ENCODE assay signal across 21 cellular contexts in genomic region chr3:105139851-105140560, GRCh38.
DNase-seq lines count a peak whose midpoint lies in the region; ATAC-seq and TF ChIP-seq lines count a peak whose summit lies in the region.
"Had no signal": no experiment of that assay in that cellular context is flagged by ENCODE, and none has a peak within 500 bp of the region (broad histone marks: within the 10 kb centered on the region; RNA-seq: fewer than 3 reads in every experiment).

No MANE protein-coding gene starts in this region.

- no peaks in the 10 kb centered on the region for H3K36me3 ChIP-seq in left lung
- H3K36me3 ChIP-seq in colonic mucosa = no peaks in the 10 kb centered on the region
- H3K36me3 ChIP-seq: BLaER1, cardiac muscle cell, right lobe of liver had no signal

- TF ChIP-seq CTCF in C4-2B (conservative IDR thresholded peaks at IDR 0.05) (no peak), left lung (IDR thresholded peaks at IDR 0.05) (no peak), colonic mucosa (IDR thresholded peaks at IDR 0.05) (no peak), GM10266 (IDR thresholded peaks at IDR 0.05; ENCODE audit: control insufficient read depth, insufficient read depth, low read depth, missing control alignments) (no peak)

- H3K27ac ChIP-seq in C4-2B (peak overlapping the region; percentile 62), left lung (peak overlapping the region; percentile 48 to 49), colonic mucosa (no peak overlapping the region)
- H3K27ac ChIP-seq: A549, BLaER1, cardiac muscle cell, dorsolateral prefrontal cortex, right lobe of liver had no signal

- H3K4me3 ChIP-seq in left lung = no peak overlapping the region
- H3K4me3 ChIP-seq in colonic mucosa = no peak overlapping the region
- H3K4me3 ChIP-seq: A549, BLaER1, cardiac muscle cell, dorsolateral prefrontal cortex, right lobe of liver had no signal

- intact Hi-C loops in left lung (cut with DNase I) = no loop called here
- intact Hi-C loops in colonic mucosa (cut with DNase I) = no loop called here

- H3K9ac ChIP-seq in colonic mucosa (ENCODE audit: low read depth in 2 of 2, low read length in 2 of 2) = no peak overlapping the region
- H3K9ac ChIP-seq: BLaER1 had no signal

- H3K4me1 ChIP-seq in left lung (peaks cover 0 to 7% of the 10 kb centered on the region in 2 donors), colonic mucosa (no peaks in the 10 kb centered on the region)
- H3K4me1 ChIP-seq: A549, BLaER1 had no signal

- DNase-seq in KG1 (lab: John Stamatoyannopoulos, UW) (peak; percentile 44), SIG-M5 (lab: John Stamatoyannopoulos, UW) (peak; percentile 70), left lung (peak; percentile 34 to 46), colonic mucosa (no peak), NCI-H526 (lab: John Stamatoyannopoulos, UW) (no peak), GM10266 (ENCODE audit: extremely low spot score) (no peak), iPS-NIHi7 (ENCODE audit: extremely low spot score) (no peak)
- DNase-seq: activated CD4-positive, alpha-beta T cell treated with anti-CD3 and anti-CD28 coated beads for 48 hours; activated naive CD4-positive, alpha-beta T cell treated with anti-CD3 and anti-CD28 coated beads, Interleukin-2, amount 50 U/mL, for 16 hours; anterior cingulate cortex; DMS 273 treated with DMSO at 0.1 percent for 48 hours; dorsolateral prefrontal cortex; NCI-H146; NCI-H524 treated with DMSO at 0.1 percent for 48 hours; stimulated activated CD8-positive, alpha-beta memory T cell treated with anti-CD3 and anti-CD28 coated beads, Interleukin-4, amount 100 ng/mL, for 48 hours had no signal

- H3K27me3 ChIP-seq in left lung (no peaks in the 10 kb centered on the region), colonic mucosa (no peaks in the 10 kb centered on the region)
- H3K27me3 ChIP-seq: BLaER1, cardiac muscle cell, dorsolateral prefrontal cortex, right lobe of liver had no signal

- ATAC-seq in left lung = peak; percentile 57
- ATAC-seq: A549, Right ventricle myocardium inferior had no signal

- H3K9me3 ChIP-seq in left lung (no peaks in the 10 kb centered on the region), colonic mucosa (no peaks in the 10 kb centered on the region)
- H3K9me3 ChIP-seq: A549, BLaER1, right lobe of liver had no signal

Comparison
In these comparisons a context has a peak if more than half of its experiments do, and no peak if none do; other contexts are left out.
1. DNase-seq: peak in KG1 (single experiment), SIG-M5 (single experiment) and left lung (2 of 2); none in colonic mucosa (single experiment), NCI-H526 (0 of 2), GM10266 (single experiment) and iPS-NIHi7 (single experiment).